ENCODE assay signal across 1 cellular context in the genomic region with DNA sequence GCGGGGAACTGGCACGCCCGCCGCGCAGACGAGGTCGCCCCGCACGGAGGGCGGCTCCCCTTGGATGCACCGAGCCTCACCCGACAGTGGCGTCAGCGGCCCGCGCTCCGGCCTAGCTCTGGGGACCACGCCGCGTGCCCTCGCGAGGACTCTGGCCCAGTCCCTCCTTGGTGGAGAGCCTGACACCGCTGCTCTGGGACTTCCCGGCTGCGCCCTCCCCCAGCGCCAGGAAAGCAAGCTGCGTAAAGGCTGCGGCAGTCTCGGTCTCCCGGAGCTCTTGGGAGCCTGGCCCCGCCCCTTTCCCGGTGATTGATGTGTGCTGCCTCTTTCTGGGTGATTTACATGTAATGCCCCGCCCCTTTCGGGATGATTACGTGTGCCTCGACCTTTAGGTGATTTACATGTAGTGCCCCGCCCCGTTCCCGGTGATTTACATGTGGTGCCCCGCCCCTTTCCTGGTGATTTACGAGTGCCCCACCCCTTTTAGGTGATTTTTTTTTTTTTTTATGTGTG.
TF ChIP-seq lines count a peak whose summit lies in the region.

Gene LENG9, minus strand, starts transcription at position 248 of the 513 bp plus-strand sequence. CDS start 252 bp downstream, outside the sequence.

TF ChIP-seq in HEK293, 187 proteins besides CTCF, POLR2A, EP300 and RAD21 (continued from another document):
- TF ChIP-seq, protein P1, sequence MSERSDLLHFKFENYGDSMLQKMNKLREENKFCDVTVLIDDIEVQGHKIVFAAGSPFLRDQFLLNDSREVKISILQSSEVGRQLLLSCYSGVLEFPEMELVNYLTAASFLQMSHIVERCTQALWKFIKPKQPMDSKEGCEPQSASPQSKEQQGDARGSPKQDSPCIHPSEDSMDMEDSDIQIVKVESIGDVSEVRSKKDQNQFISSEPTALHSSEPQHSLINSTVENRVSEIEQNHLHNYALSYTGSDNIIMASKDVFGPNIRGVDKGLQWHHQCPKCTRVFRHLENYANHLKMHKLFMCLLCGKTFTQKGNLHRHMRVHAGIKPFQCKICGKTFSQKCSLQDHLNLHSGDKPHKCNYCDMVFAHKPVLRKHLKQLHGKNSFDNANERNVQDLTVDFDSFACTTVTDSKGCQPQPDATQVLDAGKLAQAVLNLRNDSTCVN (tag by site-specific recombination; optimal IDR thresholded peaks at IDR 0.05): peak; percentile 52
- TF ChIP-seq HOXD13 (CRISPR knock-in tag; IDR thresholded peaks at IDR 0.05; ENCODE audit: borderline replicate concordance) (no peak), PRDM4 (tag by site-specific recombination; IDR thresholded peaks at IDR 0.05) (0 out of 2 replicates have a peak, but pooled peaks have one; percentile 17), GLIS2 (tag by site-specific recombination; IDR thresholded peaks at IDR 0.05) (peak; percentile 53; the same call in 1 of the 2 replicates), ZNF433 (tag by site-specific recombination; IDR thresholded peaks at IDR 0.05; ENCODE audit: low read depth) (no peak), ZSCAN16 (tag by site-specific recombination; IDR thresholded peaks at IDR 0.05) (no peak), SP7 (tag by site-specific recombination; IDR thresholded peaks at IDR 0.05) (peak; percentile 43), ZNF837 (tag by site-specific recombination; IDR thresholded peaks at IDR 0.05) (0 out of 2 replicates have a peak, but pooled peaks have one; percentile 41), PATZ1 (tag by site-specific recombination; IDR thresholded peaks at IDR 0.05) (peak; percentile 29), KLF10 (tag by site-specific recombination; IDR thresholded peaks at IDR 0.05) (peak; percentile 67)
